ENCODE assay signal across 14 cellular contexts in the genomic region with DNA sequence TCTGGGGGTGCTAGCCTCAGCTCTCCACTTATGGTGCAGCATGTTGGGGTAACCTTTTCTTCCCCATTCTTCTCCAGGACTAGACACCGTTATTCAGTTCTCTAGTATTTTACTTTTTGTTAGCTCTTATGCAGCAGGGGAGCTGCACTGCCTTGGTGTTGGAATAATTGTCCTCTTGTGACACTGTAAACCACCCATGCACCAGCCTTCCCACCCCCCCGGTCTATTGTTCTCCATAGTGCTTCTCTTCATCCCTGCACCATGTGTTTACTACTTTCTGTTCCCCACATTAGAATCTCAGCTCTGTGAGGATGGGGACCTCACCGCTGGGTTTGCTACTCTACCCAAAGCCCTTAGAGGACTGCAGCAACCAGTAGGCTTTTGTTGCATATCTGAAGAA.
"Had no signal": no experiment of that assay in that cellular context is flagged by ENCODE, and none has a peak within 500 bp of the region (broad histone marks: within the 10 kb centered on the region; RNA-seq: fewer than 3 reads in every experiment).

No MANE protein-coding gene starts in this region.

- H3K27ac Mint-ChIP-seq: activated naive CD4-positive, alpha-beta T cell treated with anti-CD3 and anti-CD28 coated beads for 36 hours; activated T-helper 17 cell treated with anti-CD3 and anti-CD28 coated beads, Interleukin-2, amount 50 U/mL, for 72 hours; stimulated activated naive B cell treated with anti-CD40 and anti-IgM and Interleukin-4, amounts not matched to agents 10 μg/mL and 1 μg/mL and 100 μg/mL, for 72 hours; T-helper 1 cell treated with Interleukin-12 subunit alpha and Interleukin-12 subunit beta and Interleukin-4 antibody, amounts not matched to agents 30 μg/mL and 1 μg/mL, for 36 hours; WTC11 had no signal

- DNase-seq: activated CD4-positive, alpha-beta T cell treated with anti-CD3 and anti-CD28 coated beads for 48 hours; activated naive CD4-positive, alpha-beta T cell treated with anti-CD3 and anti-CD28 coated beads for 36 hours; foreskin melanocyte; heart right ventricle; left ventricle myocardium inferior; pancreas; small intestine; stimulated activated naive B cell treated with anti-CD40 and anti-IgM and Interleukin-4, amounts not matched to agents 10 μg/mL and 1 μg/mL and 100 μg/mL, for 72 hours had no signal

- H3K4me1 ChIP-seq: pancreas had no signal

- H3K9me3 ChIP-seq: esophagus muscularis mucosa, left ventricle myocardium inferior, pancreas, right atrium auricular region, suprapubic skin had no signal

- H3K4me3 ChIP-seq: esophagus muscularis mucosa, heart right ventricle, left ventricle myocardium inferior, pancreas, right atrium auricular region, suprapubic skin had no signal

- H3K36me3 Mint-ChIP-seq: stimulated activated naive B cell treated with anti-CD40 and anti-IgM and Interleukin-4, amounts not matched to agents 10 μg/mL and 1 μg/mL and 100 μg/mL, for 72 hours; WTC11 had no signal

- H3K4me3 Mint-ChIP-seq: activated naive CD4-positive, alpha-beta T cell treated with anti-CD3 and anti-CD28 coated beads for 36 hours; activated T-helper 17 cell treated with anti-CD3 and anti-CD28 coated beads, Interleukin-2, amount 50 U/mL, for 72 hours; stimulated activated naive B cell treated with anti-CD40 and anti-IgM and Interleukin-4, amounts not matched to agents 10 μg/mL and 1 μg/mL and 100 μg/mL, for 72 hours; T-helper 1 cell treated with Interleukin-12 subunit alpha and Interleukin-12 subunit beta and Interleukin-4 antibody, amounts not matched to agents 30 μg/mL and 1 μg/mL, for 36 hours; WTC11 had no signal

- H3K4me1 Mint-ChIP-seq: activated T-helper 17 cell treated with anti-CD3 and anti-CD28 coated beads, Interleukin-2, amount 50 U/mL, for 72 hours; WTC11 had no signal

- H3K36me3 ChIP-seq: esophagus muscularis mucosa, heart right ventricle, left ventricle myocardium inferior, pancreas, right atrium auricular region, suprapubic skin had no signal

- H3K27ac ChIP-seq: esophagus muscularis mucosa, heart right ventricle, left ventricle myocardium inferior, pancreas, right atrium auricular region, suprapubic skin had no signal

- ATAC-seq: activated T-helper 17 cell treated with anti-CD3 and anti-CD28 coated beads, Interleukin-2, amount 50 U/mL, for 72 hours; pancreas; stimulated activated naive B cell treated with anti-CD40 and anti-IgM and Interleukin-4, amounts not matched to agents 10 μg/mL and 1 μg/mL and 100 μg/mL, for 72 hours; WTC11 had no signal

- H3K9me3 Mint-ChIP-seq: activated naive CD4-positive, alpha-beta T cell treated with anti-CD3 and anti-CD28 coated beads for 36 hours; activated T-helper 17 cell treated with anti-CD3 and anti-CD28 coated beads, Interleukin-2, amount 50 U/mL, for 72 hours; T-helper 1 cell treated with Interleukin-12 subunit alpha and Interleukin-12 subunit beta and Interleukin-4 antibody, amounts not matched to agents 30 μg/mL and 1 μg/mL, for 36 hours had no signal

- H3K27me3 ChIP-seq: esophagus muscularis mucosa, heart right ventricle, pancreas, right atrium auricular region, suprapubic skin had no signal
